1 cellular context compared by ENCODE assay signal in genomic region chr20:11229772-11230171, GRCh38.
A peak's percentile ranks its signal among the peaks of the same experiment; 100 is the strongest.
TF ChIP-seq lines count a peak whose summit lies in the region.

No MANE protein-coding gene starts in this region.

TF ChIP-seq in GM12878, 131 proteins besides CTCF, POLR2A, EP300 and RAD21 (continued from another document and continues in another):
- TF ChIP-seq ATF3 (IDR thresholded peaks at IDR 0.05; ENCODE audit: borderline replicate concordance, extremely low read depth, low read depth, low read length) (no peak), CREB1 (IDR thresholded peaks at IDR 0.05; ENCODE audit: low read depth) (0 out of 2 replicates have a peak, but pooled peaks have one; percentile 24), MTA3 (IDR thresholded peaks at IDR 0.05; ENCODE audit: borderline replicate concordance, low read length) (no peak), NFYA (IDR thresholded peaks at IDR 0.05; ENCODE audit: borderline replicate concordance, low read depth, low read length) (no peak), NR2C2 (IDR thresholded peaks at IDR 0.05; ENCODE audit: borderline replicate concordance, control insufficient read depth, insufficient read length, low read depth) (no peak), FOXK2 (IDR thresholded peaks at IDR 0.05) (no peak), USF1 (IDR thresholded peaks at IDR 0.05; ENCODE audit: borderline replicate concordance, extremely low read length, insufficient read depth, low read depth, low read length) (no peak), KAT2A (conservative IDR thresholded peaks at IDR 0.05; ENCODE audit: control insufficient read depth, low read depth, low read length) (no peak), TCF3 (IDR thresholded peaks at IDR 0.05; ENCODE audit: borderline replicate concordance, insufficient read depth, low read depth, low read length) (no peak), SMAD5 (IDR thresholded peaks at IDR 0.05; ENCODE audit: low read depth) (no peak), E4F1 (IDR thresholded peaks at IDR 0.05; ENCODE audit: borderline replicate concordance, partially characterized antibody) (no peak), CHD1 (IDR thresholded peaks at IDR 0.05; ENCODE audit: low read depth, low read length) (no peak), ZNF274 (IDR thresholded peaks at IDR 0.05; ENCODE audit: insufficient read depth, insufficient read length) (no peak), IKZF1 (conservative IDR thresholded peaks at IDR 0.05) (peak; percentile 54), SPI1 (IDR thresholded peaks at IDR 0.05; ENCODE audit: borderline replicate concordance, insufficient read depth, low read depth, low read length) (peak; percentile 66; the same call in 1 of the 2 replicates), ZNF217 (IDR thresholded peaks at IDR 0.05) (no peak), ZNF24 (IDR thresholded peaks at IDR 0.05) (no peak), ZNF592 (IDR thresholded peaks at IDR 0.05) (no peak), HDAC6 (IDR thresholded peaks at IDR 0.05; ENCODE audit: unreplicated experiment) (no peak), ZNF687 (IDR thresholded peaks at IDR 0.05) (no peak), HDGF (IDR thresholded peaks at IDR 0.05) (no peak), BHLHE40 (IDR thresholded peaks at IDR 0.05; ENCODE audit: borderline replicate concordance in 1 of 2, low read depth in 2 of 2, low read length in 1 of 2) (no peak), NKRF (conservative IDR thresholded peaks at IDR 0.05) (no peak), PAX5 (IDR thresholded peaks at IDR 0.05; ENCODE audit: borderline replicate concordance, low read depth, low read length) (no peak), MEF2B (IDR thresholded peaks at IDR 0.05; ENCODE audit: partially characterized antibody, poor library complexity, severe bottlenecking) (no peak), NR2C1 (IDR thresholded peaks at IDR 0.05) (no peak), PBX3 (IDR thresholded peaks at IDR 0.05; ENCODE audit: insufficient replicate concordance, low read depth, low read length) (no peak), RUNX3 (IDR thresholded peaks at IDR 0.05; ENCODE audit: low read length) (0 out of 2 replicates have a peak, but pooled peaks have one; percentile 7), RBBP5 (conservative IDR thresholded peaks at IDR 0.05) (no peak), POLR2AphosphoS5 (IDR thresholded peaks at IDR 0.05; ENCODE audit: low read length) (no peak), E2F8 (IDR thresholded peaks at IDR 0.05; ENCODE audit: low read depth, partially characterized antibody) (no peak), SIX5 (IDR thresholded peaks at IDR 0.05; ENCODE audit: low read depth, low read length, severe bottlenecking) (no peak), BCL11A (IDR thresholded peaks at IDR 0.05; ENCODE audit: low read depth, low read length) (0 out of 2 replicates have a peak, but pooled peaks have one; percentile 34), USF2 (IDR thresholded peaks at IDR 0.05; ENCODE audit: borderline replicate concordance, low read depth, low read length) (no peak), SUZ12 (IDR thresholded peaks at IDR 0.05; ENCODE audit: unreplicated experiment) (no peak), NRF1 (conservative IDR thresholded peaks at IDR 0.05; ENCODE audit: low read depth, low read length) (no peak), ESRRA (IDR thresholded peaks at IDR 0.05; ENCODE audit: low read length) (no peak), RELA (IDR thresholded peaks at IDR 0.05; ENCODE audit: borderline replicate concordance, partially characterized antibody) (no peak), POU2F2 (IDR thresholded peaks at IDR 0.05; ENCODE audit: borderline replicate concordance, low read depth, low read length) (no peak), IKZF2 (IDR thresholded peaks at IDR 0.05) (peak; percentile 20 to 49; a peak in 3 of 4 replicates), RAD51 (IDR thresholded peaks at IDR 0.05) (no peak), EED (IDR thresholded peaks at IDR 0.05; ENCODE audit: low read depth) (peak; percentile 52; the same call in 1 of the 2 replicates), GABPA (IDR thresholded peaks at IDR 0.05; ENCODE audit: low read depth) (no peak), ATF7 (IDR thresholded peaks at IDR 0.05; ENCODE audit: low read depth) (peak; percentile 79), ASH2L (IDR thresholded peaks at IDR 0.05; ENCODE audit: borderline replicate concordance, low read depth) (no peak)
